In the genomic region with DNA sequence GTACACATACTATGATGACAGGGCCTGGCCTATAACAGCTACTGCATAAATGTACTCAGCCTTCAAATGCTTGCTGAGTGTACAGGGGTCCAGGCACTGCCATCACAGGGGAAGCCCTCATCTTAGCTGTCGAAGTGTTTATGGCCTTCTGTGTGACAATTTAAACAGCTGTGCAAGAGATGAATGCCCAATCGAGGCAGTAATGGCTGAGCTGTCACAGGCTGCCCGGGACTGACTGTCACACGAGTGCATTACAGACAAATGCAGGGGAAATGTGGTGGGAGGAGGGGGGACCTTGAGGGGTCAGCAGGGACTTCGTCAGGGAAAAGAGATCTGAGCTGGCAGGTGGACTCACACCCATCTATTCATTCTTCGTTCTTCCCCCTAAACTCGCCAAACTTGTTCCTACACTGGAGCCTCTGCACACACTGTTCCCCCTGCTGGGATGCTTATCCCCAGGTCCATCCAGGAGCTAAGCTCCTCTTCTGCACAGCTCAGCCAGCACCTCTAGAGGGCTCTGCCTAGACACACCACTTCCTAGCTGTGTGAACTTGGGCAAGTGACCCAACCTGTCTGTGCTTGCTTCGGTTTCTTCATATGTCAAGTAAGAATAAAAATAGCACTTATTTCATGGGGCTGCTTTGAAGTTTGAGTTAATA, we compare ENCODE assay signal across 7 cellular contexts.
DNase-seq lines count a peak whose midpoint lies in the region; ATAC-seq and TF ChIP-seq lines count a peak whose summit lies in the region.

No MANE protein-coding gene starts in this region.

- TF ChIP-seq CTCF in GM12872 (IDR thresholded peaks at IDR 0.05; ENCODE audit: insufficient read depth, low read depth, low read length), result peak; percentile 79
- peak; percentile 87 for TF ChIP-seq CTCF in WERI-Rb-1 (IDR thresholded peaks at IDR 0.05; ENCODE audit: low read depth, low read length)
- TF ChIP-seq CTCF in mucosa of descending colon (IDR thresholded peaks at IDR 0.05), result no peak
- peak in 1 of 6 experiments; percentile 9 for TF ChIP-seq CTCF in thyroid gland (IDR thresholded peaks at IDR 0.05)

- H3K9me3 ChIP-seq in WERI-Rb-1 (ENCODE audit: severe bottlenecking), result no peaks in the 10 kb centered on the region
- H3K9me3 ChIP-seq in mucosa of descending colon, result no peaks in the 10 kb centered on the region
- no peaks in the 10 kb centered on the region for H3K9me3 ChIP-seq in thyroid gland

- H3K27me3 ChIP-seq in WERI-Rb-1 (ENCODE audit: insufficient read depth, low read depth, severe bottlenecking) (no peaks in the 10 kb centered on the region), thyroid gland (no peaks in the 10 kb centered on the region)

- H3K4me1 ChIP-seq in mucosa of descending colon (ENCODE audit: low read depth) (no peaks in the 10 kb centered on the region), thyroid gland (no peaks in the 10 kb centered on the region)

- no peak for TF ChIP-seq POLR2A in thyroid gland (IDR thresholded peaks at IDR 0.05)

- WGBS in thyroid gland, 2 donors, result 61 to 67% methylated on average over 8 of the region's 8 CpGs

- no peak overlapping the region for H3K27ac ChIP-seq in WERI-Rb-1
- no peak overlapping the region for H3K27ac ChIP-seq in thyroid gland

- H3K36me3 ChIP-seq in WERI-Rb-1 (no peaks in the 10 kb centered on the region), mucosa of descending colon (ENCODE audit: low read depth) (no peaks in the 10 kb centered on the region), thyroid gland (no peaks in the 10 kb centered on the region)

- intact Hi-C loops in mucosa of descending colon (cut with DNase I, micrococcal nuclease), result no loop called here
- intact Hi-C loops in thyroid gland (cut with DNase I), result no loop called here

- H3K4me3 ChIP-seq in WERI-Rb-1 (ENCODE audit: low read depth, low read length) (no peak overlapping the region), mucosa of descending colon (no peak overlapping the region), thyroid gland (replicated peaks in 1 of 3) (no peak overlapping the region)

- ATAC-seq in mucosa of descending colon, result peak; percentile 60
- ATAC-seq in HG03342 (IDR thresholded peaks at IDR 0.05; ENCODE audit: unreplicated experiment), result no peak

- peak; percentile 93 for DNase-seq in HuH-7 (ENCODE audit: low spot score)
- peak; percentile 69 for DNase-seq in WERI-Rb-1
- peak in 2 of 3 donors; percentile 7 to 9 for DNase-seq in mucosa of descending colon
- no peak for DNase-seq in cerebellar nuclear complex (lab: John Stamatoyannopoulos, UW)
- DNase-seq in thyroid gland, result no peak

Comparison
In these comparisons a context has a peak if more than half of its experiments do, and no peak if none do; other contexts are left out.
1. DNase-seq: peak in HuH-7 (single experiment), WERI-Rb-1 (single experiment) and mucosa of descending colon (2 of 3); none in cerebellar nuclear complex (0 of 2) and thyroid gland (0 of 2).